In the genomic region with DNA sequence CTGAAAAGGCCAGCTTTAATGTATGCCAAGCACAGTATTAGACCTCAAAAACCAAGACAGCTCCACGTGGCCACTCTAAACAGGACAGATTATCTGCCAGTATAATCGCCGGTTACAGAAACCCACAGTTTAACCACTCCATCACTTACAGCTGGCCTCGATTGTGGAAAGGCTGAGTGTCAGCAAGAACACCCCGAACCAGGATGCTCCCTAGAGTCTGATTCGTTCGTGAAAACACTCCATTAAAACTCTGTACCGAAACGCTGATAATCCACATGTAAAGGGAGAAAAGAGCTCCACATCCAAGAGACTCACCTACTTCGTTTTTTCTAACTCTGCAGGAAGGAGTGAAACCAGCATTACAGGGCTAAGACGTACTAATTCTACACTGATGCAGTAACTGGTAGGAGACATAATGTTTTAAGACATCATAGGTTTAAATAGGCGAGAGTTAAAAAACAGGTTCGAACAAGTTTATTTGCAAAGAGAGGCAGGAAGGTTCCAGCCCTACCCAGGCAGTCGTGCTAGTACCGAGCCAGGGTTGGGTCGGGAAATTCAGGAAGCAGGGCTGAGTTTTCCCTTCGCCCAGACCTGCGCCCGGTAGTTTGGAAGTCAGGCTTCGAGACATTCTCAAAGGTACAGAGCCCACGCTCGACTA, we compare ENCODE assay signal across 7 cellular contexts. TPM values are rescaled to one million over a fixed set of nuclear protein-coding genes. Genes with fewer than 3 reads are reported as not detected.
DNase-seq lines count a peak whose midpoint lies in the region; ATAC-seq and TF ChIP-seq lines count a peak whose summit lies in the region.

No MANE protein-coding gene starts in this region.

- peaks cover 59% of the 10 kb centered on the region for H3K4me1 ChIP-seq in left ventricle myocardium inferior
- H3K4me1 ChIP-seq in psoas muscle = peaks cover 12% of the 10 kb centered on the region

- H3K27me3 ChIP-seq in left ventricle myocardium inferior (ENCODE audit: low read depth) = no peaks in the 10 kb centered on the region
- no peaks in the 10 kb centered on the region for H3K27me3 ChIP-seq in psoas muscle (ENCODE audit: insufficient read depth in 3 of 3, low read length in 2 of 3)

- H3K36me3 ChIP-seq in KOPT-K1 (ENCODE audit: insufficient read depth, low read length) = peaks cover 32% of the 10 kb centered on the region
- H3K36me3 ChIP-seq in left ventricle myocardium inferior = no peaks in the 10 kb centered on the region
- no peaks in the 10 kb centered on the region for H3K36me3 ChIP-seq in psoas muscle (ENCODE audit: insufficient read depth in 1 of 2, low read depth in 1 of 2)

- WGBS in adipose tissue, 3 donors = 0 to 1% (median 0%) methylated on average over 22 of the region's 22 CpGs
- 3 to 8% (median 4%) methylated on average over 22 of the region's 22 CpGs for WGBS in psoas muscle, 3 donors

- H3K9me3 ChIP-seq in KOPT-K1 (ENCODE audit: insufficient read depth, low read length, poor library complexity, severe bottlenecking) (no peaks in the 10 kb centered on the region), left ventricle myocardium inferior (replicated peaks) (no peaks in the 10 kb centered on the region), psoas muscle (no peaks in the 10 kb centered on the region)

- H3K27ac ChIP-seq in KOPT-K1 (ENCODE audit: low read depth, low read length, poor library complexity, severe bottlenecking) (peak overlapping the region; percentile 89), adipose tissue (ENCODE audit: low read depth, low read length) (peak overlapping the region; percentile 94), left ventricle myocardium inferior (replicated peaks) (peak overlapping the region; percentile 98), psoas muscle (peak overlapping the region; percentile 95)

- H3K4me3 ChIP-seq in GM12864 (ENCODE audit: low read depth, low read length) (peak overlapping the region; percentile 72), left ventricle myocardium inferior (peak overlapping the region; percentile 91), psoas muscle (peak overlapping the region; percentile 94)

- DNase-seq in GM12864 (ENCODE audit: low read depth) = no peak
- no peak for DNase-seq in left ventricle myocardium inferior
- DNase-seq in psoas muscle = no peak
- no peak for DNase-seq in NCI-H1436 treated with DMSO at 0.1 percent for 48 hours (lab: John Stamatoyannopoulos, UW)

- TF ChIP-seq CTCF in GM12864 (IDR thresholded peaks at IDR 0.05; ENCODE audit: low read depth, low read length, missing control alignments) (no peak), left ventricle myocardium inferior (IDR thresholded peaks at IDR 0.05; ENCODE audit: borderline replicate concordance) (no peak), psoas muscle (IDR thresholded peaks at IDR 0.05) (no peak)

- intact Hi-C loops in left ventricle myocardium inferior (cut with micrococcal nuclease) = no loop called here
- intact Hi-C loops in psoas muscle (cut with DNase I) = loop anchor here (5.0 to 10.0 kb wide), 4 partner anchors 38 to 150 kb away; partner anchors contain the start of gene ZFYVE16 (in 1 of the 2)

- ATAC-seq in psoas muscle (peak in 2 of 4 donors; percentile 2 to 3), HG03432 (IDR thresholded peaks at IDR 0.05; ENCODE audit: unreplicated experiment) (no peak)

RNA-seq across cellular contexts. Expression of gene SERINC5, which starts 1.0 kb away (rescaled TPM):
- polyA plus RNA-seq in adipose tissue (10 to 100 TPM in 1 of 3 donors, 1 to 10 TPM in 2; 3.4 to 18.7 (median 4.9) TPM), psoas muscle (1 to 10 TPM in 2 of 3 donors, under 1 TPM in 1; 0.70 to 1.8 (median 1.7) TPM)
- total RNA-seq in left ventricle myocardium inferior (12.2 TPM), psoas muscle (1 to 10 TPM; 2.7 to 8.6 (median 4.3) TPM)
